ENCODE assay signal across 8 cellular contexts in the genomic region with DNA sequence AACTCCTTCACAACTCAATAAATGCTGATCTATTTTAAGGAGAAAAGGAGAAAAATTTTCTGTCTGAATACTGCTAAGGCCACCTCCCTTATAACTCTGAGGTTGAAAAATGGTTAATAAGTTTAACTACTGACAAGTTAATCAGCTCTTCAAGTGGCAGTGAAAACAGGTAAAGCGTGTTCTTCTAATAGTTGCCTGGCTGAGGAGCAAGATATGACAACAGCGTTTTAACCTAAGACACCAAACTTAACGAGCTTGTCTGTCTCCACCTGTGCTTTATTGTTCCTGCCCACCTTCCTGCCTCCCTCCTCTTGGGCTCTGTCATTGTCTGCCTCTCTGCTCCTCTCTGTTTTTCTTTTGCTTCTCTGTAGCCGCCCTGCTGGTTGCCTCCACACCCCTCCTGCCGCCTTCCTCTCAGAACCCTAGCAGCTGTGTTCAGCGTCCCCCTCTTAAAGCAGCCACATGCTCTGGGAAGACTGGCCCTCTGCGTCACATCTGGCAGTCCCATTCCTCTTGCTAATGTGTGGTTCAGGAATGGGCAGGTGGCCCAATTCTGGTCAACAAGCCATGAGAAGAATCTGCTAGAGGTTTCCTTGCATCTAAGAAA. TPM values are rescaled to one million over a fixed set of nuclear protein-coding genes. Genes with fewer than 3 reads are reported as not detected.
DNase-seq lines count a peak whose midpoint lies in the region; ATAC-seq and TF ChIP-seq lines count a peak whose summit lies in the region.

No MANE protein-coding gene starts in this region.

- H3K4me2 ChIP-seq in BLaER1 treated with 17β-estradiol and CSF1 and Interleukin-3, amounts not matched to agents 10 nM and 100 nM = peak overlapping the region in 9 of 11 experiments; percentile 40 to 78 (median 67); a peak in 18 of 22 replicates

- H3K4me3 Mint-ChIP-seq in activated CD4-positive, alpha-beta memory T cell treated with anti-CD3 and anti-CD28 coated beads for 36 hours = peak overlapping the region; percentile 53

- no peaks in the 10 kb centered on the region for H3K36me3 ChIP-seq in BLaER1 treated with 17β-estradiol and CSF1 and Interleukin-3, amounts not matched to agents 10 nM and 100 nM
- H3K36me3 ChIP-seq in ascending aorta (no peaks in the 10 kb centered on the region), esophagus muscularis mucosa (no peaks in the 10 kb centered on the region)

- POLR2A ChIA-PET in activated CD4-positive, alpha-beta memory T cell treated with anti-CD3 and anti-CD28 coated beads for 36 hours (lab: Charles Lee) = interaction anchor here (1.1 to 2.2 kb wide), 3 partner anchors 60 to 266 kb away, joined by 3 to 12 read pairs (median 4); a partner anchor contains a TSS

- no peak overlapping the region for H3K9ac ChIP-seq in BLaER1 treated with 17β-estradiol and CSF1 and Interleukin-3, amounts not matched to agents 10 nM and 100 nM

- H3K9me3 Mint-ChIP-seq in activated CD4-positive, alpha-beta memory T cell treated with anti-CD3 and anti-CD28 coated beads for 36 hours = peaks cover 6% of the 10 kb centered on the region

- WGBS in esophagus muscularis mucosa = 76% methylated on average over 7 of the region's 7 CpGs

- peaks cover 10 to 18% (median 17%) of the 10 kb centered on the region in 10 experiments; a peak in 18 of 20 replicates for H3K4me1 ChIP-seq in BLaER1 treated with 17β-estradiol and CSF1 and Interleukin-3, amounts not matched to agents 10 nM and 100 nM
- H3K4me1 ChIP-seq in ascending aorta (peaks cover 0 to 4% of the 10 kb centered on the region in 2 donors), esophagus muscularis mucosa (peaks cover 1 to 29% (median 17%) of the 10 kb centered on the region in 4 donors)

- peak overlapping the region; percentile 98 for H3K27ac Mint-ChIP-seq in activated CD4-positive, alpha-beta memory T cell treated with anti-CD3 and anti-CD28 coated beads for 36 hours

- H3K4me3 ChIP-seq in BLaER1 treated with 17β-estradiol and CSF1 and Interleukin-3, amounts not matched to agents 10 nM and 100 nM = no peak overlapping the region
- H3K4me3 ChIP-seq in ascending aorta (no peak overlapping the region), esophagus muscularis mucosa (no peak overlapping the region)

- peak overlapping the region in 5 of 11 experiments; percentile 51 to 65 (median 58); a peak in 5 of 22 replicates for H3K27ac ChIP-seq in BLaER1 treated with 17β-estradiol and CSF1 and Interleukin-3, amounts not matched to agents 10 nM and 100 nM
- H3K27ac ChIP-seq in ascending aorta (no peak overlapping the region), esophagus muscularis mucosa (replicated peaks in 1 of 4) (no peak overlapping the region)

- H4K20me1 ChIP-seq in BLaER1 treated with 17β-estradiol and CSF1 and Interleukin-3, amounts not matched to agents 10 nM and 100 nM = no peaks in the 10 kb centered on the region

- peaks cover 2% of the 10 kb centered on the region for H3K36me3 Mint-ChIP-seq in activated CD4-positive, alpha-beta memory T cell treated with anti-CD3 and anti-CD28 coated beads for 36 hours

- no peak for TF ChIP-seq CTCF in ascending aorta (IDR thresholded peaks at IDR 0.05)
- no peak for TF ChIP-seq CTCF in GM13977 (IDR thresholded peaks at IDR 0.05; ENCODE audit: extremely low read depth, insufficient read depth, missing control alignments)
- TF ChIP-seq CTCF in esophagus muscularis mucosa (IDR thresholded peaks at IDR 0.05) = no peak

- in situ Hi-C loops in GM13977 (cut with MboI; ENCODE audit: low pct_unique_long_range_greater_than_20kb, low sequenced_read_pairs, unreplicated experiment) = no loop called here

- H3K4me1 Mint-ChIP-seq in activated CD4-positive, alpha-beta memory T cell treated with anti-CD3 and anti-CD28 coated beads for 36 hours (ENCODE audit: low read depth) = peaks cover 59% of the 10 kb centered on the region

- CTCF ChIA-PET in activated CD4-positive, alpha-beta memory T cell treated with anti-CD3 and anti-CD28 coated beads for 36 hours (lab: Charles Lee) = interaction anchor here (0.9 to 1.6 kb wide), 2 partner anchors 266 to 393 kb away, joined by 3 read pairs; no protein-coding TSS in a partner anchor

- no peaks in the 10 kb centered on the region for H3K27me3 ChIP-seq in BLaER1 treated with 17β-estradiol and CSF1 and Interleukin-3, amounts not matched to agents 10 nM and 100 nM
- H3K27me3 ChIP-seq in ascending aorta (no peaks in the 10 kb centered on the region), esophagus muscularis mucosa (no peaks in the 10 kb centered on the region)

- TF ChIP-seq POLR2A in esophagus muscularis mucosa (IDR thresholded peaks at IDR 0.05; ENCODE audit: low read depth) = no peak

- intact Hi-C loops in activated CD4-positive, alpha-beta memory T cell treated with anti-CD3 and anti-CD28 coated beads for 36 hours (cut with micrococcal nuclease) = loop anchor here (1.0 to 10.0 kb wide), 15 partner anchors 19 to 1192 kb away; a partner anchor contains a TSS
- intact Hi-C loops in ascending aorta (cut with DNase I) (no loop called here), esophagus muscularis mucosa (cut with DNase I) (loop anchor here (10.0 kb wide), 1 partner anchor 262 kb away; a partner anchor contains a TSS)

- no peaks in the 10 kb centered on the region for H3K27me3 Mint-ChIP-seq in activated CD4-positive, alpha-beta memory T cell treated with anti-CD3 and anti-CD28 coated beads for 36 hours

- TF ChIP-seq EP300 in esophagus muscularis mucosa (IDR thresholded peaks at IDR 0.05) = no peak

- ATAC-seq in HG03159 (IDR thresholded peaks at IDR 0.05; ENCODE audit: unreplicated experiment) = peak; percentile 11

- DNase-seq in activated CD4-positive, alpha-beta memory T cell treated with anti-CD3 and anti-CD28 coated beads for 36 hours = peak; percentile 55
- DNase-seq in iPS-NIHi7 (ENCODE audit: extremely low spot score) = peak; percentile 63
- DNase-seq in ascending aorta (ENCODE audit: low spot score in 2 of 2) = no peak
- DNase-seq in GM13977 (ENCODE audit: low spot score) = no peak
- DNase-seq in mesenteric fat pad (ENCODE audit: low spot score) = no peak
- DNase-seq in esophagus muscularis mucosa (ENCODE audit: extremely low spot score) = no peak

- peaks cover 24 to 53% (median 44%) of the 10 kb centered on the region in 11 experiments for H3K9me3 ChIP-seq in BLaER1 treated with 17β-estradiol and CSF1 and Interleukin-3, amounts not matched to agents 10 nM and 100 nM (replicated peaks in 1 of 11)
- H3K9me3 ChIP-seq in ascending aorta = no peaks in the 10 kb centered on the region
- H3K9me3 ChIP-seq in esophagus muscularis mucosa = no peaks in the 10 kb centered on the region

RNA-seq across cellular contexts. Expression of a gene that starts 4.3 kb away (rescaled TPM):
- total RNA-seq in activated CD4-positive, alpha-beta memory T cell treated with anti-CD3 and anti-CD28 coated beads for 36 hours = 10 to 100 TPM; 19.2 to 20.4 TPM
- total RNA-seq in ascending aorta (5.2 TPM), mesenteric fat pad (1.4 TPM), esophagus muscularis mucosa (10 to 100 TPM in 3 of 4 donors, 1 to 10 TPM in 1; 9.1 to 16.8 (median 13.3) TPM)

Comparison
In these comparisons a context has a peak if more than half of its experiments do, and no peak if none do; other contexts are left out.
1. DNase-seq: peak in activated CD4-positive, alpha-beta memory T cell treated with anti-CD3 and anti-CD28 coated beads for 36 hours (single experiment) and iPS-NIHi7 (single experiment); none in ascending aorta (0 of 2), GM13977 (single experiment), mesenteric fat pad (single experiment) and esophagus muscularis mucosa (single experiment).